Comparison of ENCODE assay signal across 21 cellular contexts in the genomic region with DNA sequence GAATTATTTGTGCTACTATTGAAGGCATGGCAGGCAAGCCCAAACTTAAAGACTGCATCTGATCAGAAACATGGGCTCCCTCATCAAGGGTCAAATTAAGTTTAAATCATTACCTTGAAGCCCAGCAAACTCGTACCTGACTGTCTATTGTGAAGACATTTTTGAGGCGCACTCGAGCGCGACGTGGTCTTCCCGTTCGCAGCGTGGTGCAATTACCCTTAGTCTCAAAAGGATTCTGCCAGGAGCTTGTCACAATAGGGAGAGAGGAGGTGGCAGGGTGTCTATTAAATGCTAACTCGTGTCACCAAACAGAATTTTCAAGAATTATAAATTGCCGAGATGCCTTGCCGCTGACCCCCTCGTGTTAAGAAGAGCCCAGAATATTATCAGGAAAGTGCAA.
A peak's percentile ranks its signal among the peaks of the same experiment; 100 is the strongest.
DNase-seq lines count a peak whose midpoint lies in the region; TF ChIP-seq lines count a peak whose summit lies in the region.
"Had no signal": no experiment of that assay in that cellular context is flagged by ENCODE, and none has a peak within 500 bp of the region (broad histone marks: within the 10 kb centered on the region; RNA-seq: fewer than 3 reads in every experiment).

No MANE protein-coding gene starts in this region.

- no peak for TF ChIP-seq CTCF in neural cell (IDR thresholded peaks at IDR 0.05; ENCODE audit: poor library complexity, severe bottlenecking)

- no peak for TF ChIP-seq RAD21 in neural cell (conservative IDR thresholded peaks at IDR 0.05)

- H3K9me2 ChIP-seq in neural cell (ENCODE audit: insufficient read depth, low read length): no peaks in the 10 kb centered on the region

- peak overlapping the region; percentile 79 for H3K4me2 ChIP-seq in neural cell (ENCODE audit: low read length)
- H3K4me2 ChIP-seq: A549 had no signal

- H3F3A ChIP-seq in neural cell (ENCODE audit: insufficient read depth, low read length, poor library complexity, severe bottlenecking): no peaks in the 10 kb centered on the region

- no peak overlapping the region for H2AFZ ChIP-seq in neural cell (ENCODE audit: low read depth, low read length)

- H3K9ac ChIP-seq in neural cell (ENCODE audit: low read length): no peak overlapping the region

- H3K9me3 ChIP-seq in neural cell (ENCODE audit: low read length): no peaks in the 10 kb centered on the region
- H3K9me3 ChIP-seq: A549 had no signal

- no peaks in the 10 kb centered on the region for H3K36me3 ChIP-seq in neural cell (ENCODE audit: insufficient read depth, low read length)

- no peak overlapping the region for H3K27ac ChIP-seq in neural cell (ENCODE audit: low read length)
- H3K27ac ChIP-seq: A549, RWPE1 had no signal

- peak; percentile 85 for TF ChIP-seq EP300 in neural cell (conservative IDR thresholded peaks at IDR 0.05; ENCODE audit: poor library complexity, severe bottlenecking)

- peak overlapping the region; percentile 53 for H3K4me3 ChIP-seq in neural cell (ENCODE audit: low read length)
- H3K4me3 ChIP-seq: A549 had no signal

- TF ChIP-seq POLR2A in erythroblast (IDR thresholded peaks at IDR 0.05; ENCODE audit: low read length): no peak

- H4K20me1 ChIP-seq in neural cell (ENCODE audit: insufficient read depth): no peaks in the 10 kb centered on the region

- H3K27me3 ChIP-seq in neural cell (ENCODE audit: insufficient read depth, low read depth, low read length): no peaks in the 10 kb centered on the region

- peak; percentile 13 for DNase-seq in NCI-H748 (lab: John Stamatoyannopoulos, UW; ENCODE audit: unreplicated experiment)
- no peak for DNase-seq in NCI-H748 treated with DMSO at 0.1 percent for 48 hours (lab: John Stamatoyannopoulos, UW)
- peak; percentile 72 for DNase-seq in NCI-H69 (lab: John Stamatoyannopoulos, UW)
- no peak for DNase-seq in NCI-H2196 treated with DMSO at 0.1 percent for 48 hours (lab: John Stamatoyannopoulos, UW; ENCODE audit: unreplicated experiment)
- DNase-seq in SK-N-DZ (ENCODE audit: low spot score): no peak
- DNase-seq in erythroblast (lab: John Stamatoyannopoulos, UW): no peak
- DNase-seq: C1 segment of cervical spinal cord; CD4-positive, alpha-beta memory T cell; COR-L47; DMS53; KBM-7; NCI-H146; NCI-H1930; NCI-H2171; NCI-H446; NCI-H524 treated with DMSO at 0.1 percent for 48 hours; SHP77; T-helper 1 cell had no signal

- peaks cover 3% of the 10 kb centered on the region for H3K79me2 ChIP-seq in neural cell (replicated peaks; ENCODE audit: insufficient read depth, low read length)

TF ChIP-seq in neural cell, 6 proteins besides CTCF, POLR2A, EP300 and RAD21:
- TF ChIP-seq MXI1 (conservative IDR thresholded peaks at IDR 0.05; ENCODE audit: poor library complexity, severe bottlenecking) (peak; percentile 26), POLR2AphosphoS5 (IDR thresholded peaks at IDR 0.05) (peak; percentile 79), SMC3 (conservative IDR thresholded peaks at IDR 0.05; ENCODE audit: poor library complexity) (no peak)

Comparison
In these comparisons a context has a peak if more than half of its experiments do, and no peak if none do; other contexts are left out.
1. DNase-seq: peak in NCI-H748 (single experiment) and NCI-H69 (single experiment); none in NCI-H748 treated with DMSO at 0.1 percent for 48 hours (single experiment), NCI-H2196 treated with DMSO at 0.1 percent for 48 hours (single experiment), SK-N-DZ (single experiment) and erythroblast (0 of 2).